Comparison of ENCODE assay signal across 13 cellular contexts in the genomic region with DNA sequence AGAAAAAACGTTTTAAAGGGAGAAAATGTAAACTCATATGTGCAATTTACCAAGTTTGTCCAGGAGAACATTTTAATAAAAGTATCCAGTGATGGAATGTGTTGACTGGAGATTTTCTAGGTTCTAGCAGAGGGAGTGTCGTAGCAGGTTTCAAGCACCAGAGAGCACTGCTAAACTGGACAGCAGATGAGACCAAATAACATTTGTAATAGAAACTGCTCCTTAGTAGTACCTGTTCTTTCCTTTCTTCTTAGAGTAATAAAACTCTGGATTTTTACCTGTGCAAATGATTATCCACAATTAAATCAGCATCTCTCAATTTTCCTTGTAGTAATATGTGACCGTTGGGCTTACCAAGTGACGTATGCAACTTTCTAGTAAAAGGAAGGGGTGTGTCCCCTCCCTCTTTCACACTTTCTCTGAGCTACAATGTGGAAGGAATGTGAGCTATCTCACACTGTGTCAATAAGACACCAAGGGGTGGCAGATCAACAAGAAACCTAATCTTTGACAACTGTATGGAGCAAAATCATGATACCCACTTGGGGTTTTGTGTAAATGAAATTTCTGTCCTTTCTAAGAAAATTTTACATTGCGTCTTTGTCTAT. TPM values are rescaled to one million over a fixed set of nuclear protein-coding genes. Genes with fewer than 3 reads are reported as not detected.
DNase-seq lines count a peak whose midpoint lies in the region; ATAC-seq and TF ChIP-seq lines count a peak whose summit lies in the region.
"Had no signal": no experiment of that assay in that cellular context is flagged by ENCODE, and none has a peak within 500 bp of the region (broad histone marks: within the 10 kb centered on the region; RNA-seq: fewer than 3 reads in every experiment).

No MANE protein-coding gene starts in this region.

- intact Hi-C loops in activated CD4-positive, alpha-beta memory T cell treated with anti-CD3 and anti-CD28 coated beads for 36 hours (cut with micrococcal nuclease), result no loop called here

- H3K4me3 ChIP-seq in DND-41 (ENCODE audit: low read depth in 1 of 2, low read length in 2 of 2), result no peak overlapping the region
- H3K4me3 ChIP-seq in Loucy (ENCODE audit: low read length, poor library complexity, severe bottlenecking), result no peak overlapping the region
- H3K4me3 ChIP-seq in epithelial cell of esophagus (ENCODE audit: low read length), result no peak overlapping the region
- no peak overlapping the region for H3K4me3 ChIP-seq in neural progenitor cell
- H3K4me3 ChIP-seq: suprapubic skin had no signal

- TF ChIP-seq CTCF in DND-41 (IDR thresholded peaks at IDR 0.05; ENCODE audit: borderline replicate concordance, extremely low read depth, low read length, poor library complexity, severe bottlenecking) (peak; percentile 24), Loucy (conservative IDR thresholded peaks at IDR 0.05; ENCODE audit: low read length) (peak; percentile 85), epithelial cell of esophagus (IDR thresholded peaks at IDR 0.05; ENCODE audit: insufficient read depth, low read depth, low read length, missing control alignments) (peak; percentile 29), neural progenitor cell (IDR thresholded peaks at IDR 0.05) (peak; percentile 56)

- CTCF ChIA-PET in activated CD4-positive, alpha-beta memory T cell treated with anti-CD3 and anti-CD28 coated beads for 36 hours (lab: Charles Lee), result no interaction called here

- H3K9me3 Mint-ChIP-seq in neural progenitor cell, result peaks cover 1% of the 10 kb centered on the region
- no peaks in the 10 kb centered on the region for H3K9me3 Mint-ChIP-seq in activated CD4-positive, alpha-beta memory T cell treated with anti-CD3 and anti-CD28 coated beads for 36 hours
- H3K9me3 Mint-ChIP-seq in stimulated activated effector memory CD8-positive, alpha-beta T cell treated with anti-CD3 and anti-CD28 coated beads, Interleukin-12 subunit alpha, Interleukin-12 subunit beta, amount 100 ng/mL, for 72 hours, result no peaks in the 10 kb centered on the region
- H3K9me3 Mint-ChIP-seq: mesothelial cell of epicardium had no signal

- no peaks in the 10 kb centered on the region for H3K36me3 Mint-ChIP-seq in neural progenitor cell
- no peaks in the 10 kb centered on the region for H3K36me3 Mint-ChIP-seq in activated CD4-positive, alpha-beta memory T cell treated with anti-CD3 and anti-CD28 coated beads for 36 hours
- H3K36me3 Mint-ChIP-seq in stimulated activated effector memory CD8-positive, alpha-beta T cell treated with anti-CD3 and anti-CD28 coated beads, Interleukin-12 subunit alpha, Interleukin-12 subunit beta, amount 100 ng/mL, for 72 hours, result no peaks in the 10 kb centered on the region
- H3K36me3 Mint-ChIP-seq: mesothelial cell of epicardium had no signal

- H4K20me1 ChIP-seq in DND-41 (ENCODE audit: insufficient read depth, low read length), result no peaks in the 10 kb centered on the region
- no peaks in the 10 kb centered on the region for H4K20me1 ChIP-seq in Loucy (ENCODE audit: insufficient read depth, low read length, poor library complexity, severe bottlenecking)
- H4K20me1 ChIP-seq in neural progenitor cell (ENCODE audit: low read depth), result no peaks in the 10 kb centered on the region

- H3F3A ChIP-seq in Loucy (ENCODE audit: low read depth) (0 out of 2 replicates have a peak, but pooled peaks cover 3% of the 10 kb centered on the region), neural progenitor cell (ENCODE audit: low read depth) (no peaks in the 10 kb centered on the region)

- TF ChIP-seq POLR2A in GM18505 (IDR thresholded peaks at IDR 0.05; ENCODE audit: borderline replicate concordance, extremely low read depth, insufficient read depth, insufficient read length), result no peak

- H3K9ac ChIP-seq in DND-41 (ENCODE audit: low read depth, low read length) (no peak overlapping the region), Loucy (ENCODE audit: low read depth, low read length, poor library complexity, severe bottlenecking) (peak overlapping the region; percentile 2), neural progenitor cell (no peak overlapping the region)

- POLR2A ChIA-PET in activated CD4-positive, alpha-beta memory T cell treated with anti-CD3 and anti-CD28 coated beads for 36 hours (lab: Charles Lee), result no interaction called here

- H3K27me3 ChIP-seq in DND-41 (ENCODE audit: insufficient read depth, low read length, poor library complexity), result no peaks in the 10 kb centered on the region
- no peaks in the 10 kb centered on the region for H3K27me3 ChIP-seq in Loucy (ENCODE audit: insufficient read depth, low read length, poor library complexity, severe bottlenecking)
- no peaks in the 10 kb centered on the region for H3K27me3 ChIP-seq in neural progenitor cell
- H3K27me3 ChIP-seq: suprapubic skin had no signal

- H3K9me2 ChIP-seq in Loucy (replicated peaks; ENCODE audit: low read depth, low read length), result no peaks in the 10 kb centered on the region

- ATAC-seq in DND-41 (ENCODE audit: insufficient read depth, low read depth) (no peak), GM18505 (IDR thresholded peaks at IDR 0.05; ENCODE audit: unreplicated experiment) (no peak)
- no peak for ATAC-seq in stimulated activated effector memory CD8-positive, alpha-beta T cell treated with anti-CD3 and anti-CD28 coated beads, Interleukin-12 subunit alpha, Interleukin-12 subunit beta, amount 100 ng/mL, for 72 hours
- ATAC-seq: activated naive CD8-positive, alpha-beta T cell treated with anti-CD3 and anti-CD28 coated beads, Interleukin-2, amount 50 U/mL, for 24 hours had no signal

- no peak overlapping the region for H2AFZ ChIP-seq in DND-41 (ENCODE audit: low read depth, low read length)
- H2AFZ ChIP-seq in Loucy (ENCODE audit: low read length), result no peak overlapping the region
- peak overlapping the region; percentile 53 for H2AFZ ChIP-seq in neural progenitor cell (replicated peaks)

- peaks cover 3% of the 10 kb centered on the region for H3K4me1 Mint-ChIP-seq in neural progenitor cell
- no peaks in the 10 kb centered on the region for H3K4me1 Mint-ChIP-seq in activated CD4-positive, alpha-beta memory T cell treated with anti-CD3 and anti-CD28 coated beads for 36 hours (ENCODE audit: low read depth)
- H3K4me1 Mint-ChIP-seq in stimulated activated effector memory CD8-positive, alpha-beta T cell treated with anti-CD3 and anti-CD28 coated beads, Interleukin-12 subunit alpha, Interleukin-12 subunit beta, amount 100 ng/mL, for 72 hours, result no peaks in the 10 kb centered on the region
- H3K4me1 Mint-ChIP-seq: activated naive CD8-positive, alpha-beta T cell treated with anti-CD3 and anti-CD28 coated beads, Interleukin-2, amount 50 U/mL, for 24 hours; mesothelial cell of epicardium had no signal

- H3K9me3 ChIP-seq in DND-41 (ENCODE audit: insufficient read depth, low read length, severe bottlenecking), result no peaks in the 10 kb centered on the region
- no peaks in the 10 kb centered on the region for H3K9me3 ChIP-seq in Loucy (ENCODE audit: insufficient read depth, low read depth, low read length)
- H3K9me3 ChIP-seq in neural progenitor cell (ENCODE audit: low read depth), result no peaks in the 10 kb centered on the region
- H3K9me3 ChIP-seq: suprapubic skin had no signal

- H3K79me2 ChIP-seq in DND-41 (ENCODE audit: insufficient read depth, low read length) (no peaks in the 10 kb centered on the region), Loucy (ENCODE audit: insufficient read depth, low read length) (peaks cover 7% of the 10 kb centered on the region; the same call in 1 of the 2 replicates), neural progenitor cell (ENCODE audit: low read depth) (no peaks in the 10 kb centered on the region)

- H3K27ac ChIP-seq in DND-41 (ENCODE audit: low read length), result no peak overlapping the region
- no peak overlapping the region for H3K27ac ChIP-seq in neural progenitor cell

- H3K4me3 Mint-ChIP-seq in neural progenitor cell, result no peak overlapping the region
- H3K4me3 Mint-ChIP-seq in activated CD4-positive, alpha-beta memory T cell treated with anti-CD3 and anti-CD28 coated beads for 36 hours, result no peak overlapping the region
- H3K4me3 Mint-ChIP-seq in stimulated activated effector memory CD8-positive, alpha-beta T cell treated with anti-CD3 and anti-CD28 coated beads, Interleukin-12 subunit alpha, Interleukin-12 subunit beta, amount 100 ng/mL, for 72 hours, result no peak overlapping the region
- H3K4me3 Mint-ChIP-seq: activated naive CD8-positive, alpha-beta T cell treated with anti-CD3 and anti-CD28 coated beads, Interleukin-2, amount 50 U/mL, for 24 hours; mesothelial cell of epicardium had no signal

- H3K4me1 ChIP-seq in DND-41 (ENCODE audit: insufficient read depth, low read length), result no peaks in the 10 kb centered on the region
- H3K4me1 ChIP-seq in Loucy (ENCODE audit: insufficient read depth, low read length, poor library complexity, severe bottlenecking), result peaks cover 40% of the 10 kb centered on the region
- H3K4me1 ChIP-seq in neural progenitor cell, result peaks cover 13% of the 10 kb centered on the region

- H3K27me3 Mint-ChIP-seq in neural progenitor cell (ENCODE audit: insufficient read depth, low read depth), result peaks cover 3% of the 10 kb centered on the region
- H3K27me3 Mint-ChIP-seq in activated CD4-positive, alpha-beta memory T cell treated with anti-CD3 and anti-CD28 coated beads for 36 hours, result no peaks in the 10 kb centered on the region

- H3K36me3 ChIP-seq in DND-41 (ENCODE audit: insufficient read depth, low read length), result no peaks in the 10 kb centered on the region
- peaks cover 5% of the 10 kb centered on the region; the same call in 1 of the 2 replicates for H3K36me3 ChIP-seq in Loucy (ENCODE audit: insufficient read depth, low read length)
- H3K36me3 ChIP-seq in neural progenitor cell, result no peaks in the 10 kb centered on the region
- H3K36me3 ChIP-seq: suprapubic skin had no signal

- no peak for DNase-seq in DND-41
- DNase-seq in epithelial cell of esophagus (ENCODE audit: low read depth), result no peak
- DNase-seq in neural progenitor cell (ENCODE audit: low spot score), result peak; percentile 71
- no peak for DNase-seq in activated CD4-positive, alpha-beta memory T cell treated with anti-CD3 and anti-CD28 coated beads for 36 hours
- DNase-seq in stimulated activated effector memory CD8-positive, alpha-beta T cell treated with anti-CD3 and anti-CD28 coated beads, Interleukin-12 subunit alpha, Interleukin-12 subunit beta, amount 100 ng/mL, for 72 hours (ENCODE audit: low spot score in 2 of 2), result no peak
- no peak for DNase-seq in SKM-1 (lab: John Stamatoyannopoulos, UW; ENCODE audit: unreplicated experiment)
- DNase-seq: activated CD8-positive, alpha-beta memory T cell treated with anti-CD3 and anti-CD28 coated beads, Interleukin-2, amount 50 U/mL, for 48 hours; activated naive CD8-positive, alpha-beta T cell treated with anti-CD3 and anti-CD28 coated beads, Interleukin-2, amount 50 U/mL, for 24 hours had no signal

- H3K4me2 ChIP-seq in DND-41 (ENCODE audit: insufficient read depth, low read length) (no peak overlapping the region), Loucy (ENCODE audit: low read depth, low read length, poor library complexity, severe bottlenecking) (peak overlapping the region; percentile 15), neural progenitor cell (peak overlapping the region; percentile 49)

- H3K27ac Mint-ChIP-seq in neural progenitor cell, result peak overlapping the region; percentile 2
- H3K27ac Mint-ChIP-seq in activated CD4-positive, alpha-beta memory T cell treated with anti-CD3 and anti-CD28 coated beads for 36 hours, result no peak overlapping the region
- H3K27ac Mint-ChIP-seq in stimulated activated effector memory CD8-positive, alpha-beta T cell treated with anti-CD3 and anti-CD28 coated beads, Interleukin-12 subunit alpha, Interleukin-12 subunit beta, amount 100 ng/mL, for 72 hours, result no peak overlapping the region
- H3K27ac Mint-ChIP-seq: activated naive CD8-positive, alpha-beta T cell treated with anti-CD3 and anti-CD28 coated beads, Interleukin-2, amount 50 U/mL, for 24 hours; mesothelial cell of epicardium had no signal

RNA-seq across cellular contexts. Expression of a gene that starts 9.5 kb away (rescaled TPM):
- total RNA-seq in neural progenitor cell (ENCODE audit: low replicate concordance), result not detected in 2 replicates
- total RNA-seq in activated CD4-positive, alpha-beta memory T cell treated with anti-CD3 and anti-CD28 coated beads for 36 hours, result under 1 TPM in 1 of 2 experiments, not detected in 1; 0.34 TPM
- total RNA-seq: mesothelial cell of epicardium, RPMI7951 had no signal

Comparison
In these comparisons a context has a peak if more than half of its experiments do, and no peak if none do; other contexts are left out.
1. CTCF ChIP-seq: peak in every context shown above with its lines; median percentile 85 in Loucy; 56 in neural progenitor cell; 29 in epithelial cell of esophagus; 24 in DND-41.